In genomic region chr13:20559659-20560356, GRCh38 we compare ENCODE assay signal across 17 cellular contexts. TPM values are rescaled to one million over a fixed set of nuclear protein-coding genes. Genes with fewer than 3 reads are reported as not detected.
DNase-seq lines count a peak whose midpoint lies in the region; ATAC-seq, FAIRE-seq and TF ChIP-seq lines count a peak whose summit lies in the region.
"Had no signal": no experiment of that assay in that cellular context is flagged by ENCODE, and none has a peak within 500 bp of the region (broad histone marks: within the 10 kb centered on the region; RNA-seq: fewer than 3 reads in every experiment).

No MANE protein-coding gene starts in this region.

- H3K9me3 ChIP-seq in K562 (replicated peaks; ENCODE audit: control insufficient read depth, insufficient read depth, low read depth, low read length): no peaks in the 10 kb centered on the region
- no peaks in the 10 kb centered on the region; the same call in 1 of the 2 replicates for H3K9me3 ChIP-seq in HepG2 (ENCODE audit: low read length)

- H3K27me3 ChIP-seq in K562 (ENCODE audit: control insufficient read depth in 2 of 2, insufficient read depth in 2 of 2, low read length in 2 of 2) (no peaks in the 10 kb centered on the region), HepG2 (ENCODE audit: control insufficient read depth in 1 of 2, insufficient read depth in 2 of 2, low read length in 2 of 2) (no peaks in the 10 kb centered on the region)

- TF ChIP-seq POLR2A in K562 (conservative IDR thresholded peaks at IDR 0.05) (no peak), HepG2 (IDR thresholded peaks at IDR 0.05; ENCODE audit: insufficient read depth in 1 of 2, low read depth in 2 of 2, low read length in 2 of 2) (no peak)

- TF ChIP-seq EP300 in K562 (IDR thresholded peaks at IDR 0.05; ENCODE audit: low read length) (no peak), HepG2 (IDR thresholded peaks at IDR 0.05; ENCODE audit: low read depth in 2 of 2, low read length in 2 of 2) (no peak), HepG2 (CRISPR knock-in tag; IDR thresholded peaks at IDR 0.05; ENCODE audit: borderline replicate concordance) (no peak)

- ATAC-seq in K562: peak; percentile 55
- peak; percentile 33 for ATAC-seq in HepG2
- no peak for ATAC-seq in T-cell (replicated peaks in 1 of 4)
- no peak for ATAC-seq in HG02885 (IDR thresholded peaks at IDR 0.05; ENCODE audit: poor library complexity, unreplicated experiment)
- ATAC-seq: Panc1 had no signal

- H3K9me1 ChIP-seq in K562 (ENCODE audit: control insufficient read depth, insufficient read depth, low read length): no peaks in the 10 kb centered on the region

- H3K36me3 ChIP-seq in K562 (ENCODE audit: control insufficient read depth, insufficient read depth, low read length): no peaks in the 10 kb centered on the region
- no peaks in the 10 kb centered on the region for H3K36me3 ChIP-seq in HepG2 (replicated peaks in 1 of 2; ENCODE audit: control insufficient read depth in 1 of 2, insufficient read depth in 2 of 2, low read length in 2 of 2)

- H2AFZ ChIP-seq in K562 (ENCODE audit: low read depth, low read length) (peak overlapping the region; percentile 85), HepG2 (ENCODE audit: low read length) (no peak overlapping the region)

- intact Hi-C loops in Calu3 (cut with micrococcal nuclease; ENCODE audit: unreplicated experiment) (no loop called here), K562 (cut with micrococcal nuclease) (no loop called here), HepG2 (cut with micrococcal nuclease; ENCODE audit: unreplicated experiment) (loop anchor here (1.0 kb wide), 1 partner anchor 7 kb away; the partner anchor contains the start of gene IFT88)

- H4K20me1 ChIP-seq in K562 (replicated peaks; ENCODE audit: control insufficient read depth, insufficient read depth, low read length) (no peaks in the 10 kb centered on the region), HepG2 (ENCODE audit: insufficient read depth, low read length) (no peaks in the 10 kb centered on the region)

- 68% methylated on average over 5 of the region's 6 CpGs for WGBS in K562 (ENCODE audit: insufficient coverage, low coverage, missing lambda C conversion rate)
- 59% methylated on average over 5 of the region's 6 CpGs for WGBS in HepG2 (ENCODE audit: low lambda C conversion rate)

- H3K27me3 Mint-ChIP-seq in Calu3 (ENCODE audit: unreplicated experiment) (no peaks in the 10 kb centered on the region), T-cell (no peaks in the 10 kb centered on the region)
- H3K27me3 Mint-ChIP-seq in activated naive CD8-positive, alpha-beta T cell treated with anti-CD3 and anti-CD28 coated beads for 36 hours: no peaks in the 10 kb centered on the region

- H3K4me3 Mint-ChIP-seq in Calu3 (ENCODE audit: low read depth, unreplicated experiment): peak overlapping the region; percentile 11
- no peak overlapping the region for H3K4me3 Mint-ChIP-seq in activated naive CD8-positive, alpha-beta T cell treated with anti-CD3 and anti-CD28 coated beads for 36 hours
- H3K4me3 Mint-ChIP-seq in T-cell: no peak overlapping the region
- H3K4me3 Mint-ChIP-seq: H9 had no signal

- TF ChIP-seq RAD21 in K562 (CRISPR knock-in tag; conservative IDR thresholded peaks at IDR 0.05 in 1 of 2, IDR thresholded peaks at IDR 0.05 in 1 of 2): no peak
- TF ChIP-seq RAD21 in HepG2 (CRISPR knock-in tag; IDR thresholded peaks at IDR 0.05): no peak

- in situ Hi-C loops in K562 (cut with MboI): no loop called here
- in situ Hi-C loops in HepG2 (cut with HindIII; ENCODE audit: extremely low pct_ligation_motif_present, low pct_unique_long_range_greater_than_20kb): no loop called here

- H3K9ac ChIP-seq in K562 (ENCODE audit: insufficient read depth in 1 of 2, low read depth in 2 of 2, low read length in 2 of 2): no peak overlapping the region
- H3K9ac ChIP-seq in HepG2 (ENCODE audit: insufficient read depth, low read depth, low read length): peak overlapping the region; percentile 46

- POLR2A ChIA-PET in K562 (lab: Yijun Ruan, JAX) (no interaction called here), HepG2 (lab: Yijun Ruan, JAX) (interaction anchor here (1.4 to 2.0 kb wide), 2 partner anchors 12 to 55 kb away, joined by 4 to 6 read pairs; no protein-coding TSS in a partner anchor), T-cell (lab: Charles Lee) (no interaction called here)

- TF ChIP-seq CTCF in Calu3 (IDR thresholded peaks at IDR 0.05; ENCODE audit: unreplicated experiment): no peak
- no peak for TF ChIP-seq CTCF in K562 (IDR thresholded peaks at IDR 0.05 in 2 of 3, conservative IDR thresholded peaks at IDR 0.05 in 1 of 3; ENCODE audit: insufficient read depth in 2 of 3, low read depth in 1 of 3, low read length in 3 of 3)
- no peak for TF ChIP-seq CTCF in HepG2 (CRISPR knock-in tag; IDR thresholded peaks at IDR 0.05)

- BruUV-seq in Calu3 (replicated peaks; lab: Mats Ljungman, UMichigan): no TSS peak
- no TSS peak for BruUV-seq in K562 (replicated peaks; lab: Mats Ljungman, UMichigan)
- no TSS peak for BruUV-seq in HepG2 (replicated peaks; lab: Mats Ljungman, UMichigan)

- H3K4me2 ChIP-seq in K562 (ENCODE audit: insufficient read depth, low read length): no peak overlapping the region
- H3K4me2 ChIP-seq in HepG2 (ENCODE audit: low read depth, low read length): peak overlapping the region; percentile 38

- H3K4me3 ChIP-seq in K562: no peak overlapping the region
- no peak overlapping the region; a peak in 1 of 6 replicates for H3K4me3 ChIP-seq in HepG2 (replicated peaks in 1 of 3; ENCODE audit: insufficient read depth in 1 of 3, low read depth in 2 of 3, low read length in 3 of 3)

- DNase-seq in Calu3: no peak
- no peak for DNase-seq in K562 (ENCODE audit: extremely low read depth in 1 of 4, low spot score in 3 of 4)
- no peak for DNase-seq in HepG2 (ENCODE audit: low spot score)
- peak; percentile 54 for DNase-seq in renal cortical epithelial cell (ENCODE audit: low read depth)
- DNase-seq in RCC 7860 (ENCODE audit: low spot score): no peak
- DNase-seq in activated naive CD8-positive, alpha-beta T cell treated with anti-CD3 and anti-CD28 coated beads for 36 hours: no peak
- no peak for DNase-seq in T-cell
- DNase-seq: C1 segment of cervical spinal cord, DMS153, H9, Kasumi-1, NCI-H1930, NCI-H2171 treated with DMSO at 0.1 percent for 48 hours, NCI-H510A had no signal

- H3K27ac Mint-ChIP-seq in Calu3 (ENCODE audit: unreplicated experiment) (peak overlapping the region; percentile 47), T-cell (no peak overlapping the region)
- H3K27ac Mint-ChIP-seq in activated naive CD8-positive, alpha-beta T cell treated with anti-CD3 and anti-CD28 coated beads for 36 hours: no peak overlapping the region
- H3K27ac Mint-ChIP-seq: H9 had no signal

- peaks cover 4% of the 10 kb centered on the region for H3K36me3 Mint-ChIP-seq in Calu3 (ENCODE audit: insufficient read depth, unreplicated experiment)
- peaks cover 8% of the 10 kb centered on the region for H3K36me3 Mint-ChIP-seq in activated naive CD8-positive, alpha-beta T cell treated with anti-CD3 and anti-CD28 coated beads for 36 hours
- H3K36me3 Mint-ChIP-seq in T-cell: no peaks in the 10 kb centered on the region

- CTCF ChIA-PET in Calu3 (lab: Charles Lee) (interaction anchor here (0.8 kb wide), 1 partner anchor 11 kb away, joined by 3 read pairs; no protein-coding TSS in a partner anchor), K562 (lab: Yijun Ruan, JAX; ENCODE audit: low intra/inter-chr PET ratio) (no interaction called here), HepG2 (lab: Yijun Ruan, JAX; ENCODE audit: low intra/inter-chr PET ratio, low total read pairs) (no interaction called here), T-cell (lab: Charles Lee) (no interaction called here)

- H3K4me1 Mint-ChIP-seq in Calu3 (ENCODE audit: low read depth, unreplicated experiment) (peaks cover 28% of the 10 kb centered on the region), T-cell (no peaks in the 10 kb centered on the region)
- H3K4me1 Mint-ChIP-seq in activated naive CD8-positive, alpha-beta T cell treated with anti-CD3 and anti-CD28 coated beads for 36 hours: no peaks in the 10 kb centered on the region
- H3K4me1 Mint-ChIP-seq: H9 had no signal

- H3K79me2 ChIP-seq in K562 (ENCODE audit: control insufficient read depth, insufficient read depth, low read length): no peaks in the 10 kb centered on the region
- no peaks in the 10 kb centered on the region for H3K79me2 ChIP-seq in HepG2 (ENCODE audit: insufficient read depth, low read length)

- FAIRE-seq in K562 (lab: Jason Lieb, UNC): no peak
- FAIRE-seq in HepG2 (lab: Jason Lieb, UNC): no peak
- no peak for FAIRE-seq in RCC 7860 (lab: Jason Lieb, UNC)
- FAIRE-seq: A204.1 had no signal

- H3K27ac ChIP-seq in K562 (ENCODE audit: extremely low read depth, low read depth, low read length) (no peak overlapping the region), HepG2 (ENCODE audit: extremely low read length, insufficient read depth, low read length) (peak overlapping the region; percentile 92)

- H3K4me1 ChIP-seq in K562 (replicated peaks in 1 of 2; ENCODE audit: control insufficient read depth in 2 of 2, insufficient read depth in 2 of 2, low read length in 2 of 2) (peaks cover 0 to 10% of the 10 kb centered on the region in 2 experiments; a peak in 4 of 5 replicates), HepG2 (ENCODE audit: insufficient read depth, low read length) (peaks cover 71% of the 10 kb centered on the region)

- H3K9me3 Mint-ChIP-seq in Calu3 (ENCODE audit: low read depth, unreplicated experiment): peaks cover 3% of the 10 kb centered on the region
- H3K9me3 Mint-ChIP-seq in activated naive CD8-positive, alpha-beta T cell treated with anti-CD3 and anti-CD28 coated beads for 36 hours: peaks cover 8% of the 10 kb centered on the region
- peaks cover 0 to 3% (median 0%) of the 10 kb centered on the region in 3 donors for H3K9me3 Mint-ChIP-seq in T-cell

RNA-seq across cellular contexts. Expression of gene IFT88, which starts 7.1 kb away (rescaled TPM):
- total RNA-seq in Calu3 (2022) (11.0 and 13.6 TPM in 2 replicates), K562 (2014; rRNA removed) (9.0 and 9.3 TPM in 2 replicates), K562 (2014; rRNA removed; fragmentation: Illumina TruSeq; extraction: Trizol) (13.5 and 15.4 TPM in 2 replicates), K562 (2015; rRNA removed; fragmentation: Illumina TruSeq; extraction: Trizol) (12.0 and 12.6 TPM in 2 replicates), K562 (2021) (9.1 and 9.4 TPM in 2 replicates), HepG2 (2016; rRNA removed; fragmentation: Illumina TruSeq; extraction: Trizol) (19.8 and 19.9 TPM in 2 replicates), renal cortical epithelial cell (10.2 and 31.1 TPM in 2 replicates), T-cell (1 to 10 TPM; 7.6 to 9.8 (median 8.6) TPM)
- 16.2 and 28.1 TPM in 2 replicates for total RNA-seq in K562 (2011; cell fraction: chromatin; rRNA removed; ENCODE audit: low replicate concordance)
- 11.6 and 12.2 TPM in 2 replicates for total RNA-seq in K562 (2011; cell fraction: nucleolus; rRNA removed)
- 14.7 and 16.6 TPM in 2 replicates for total RNA-seq in K562 (2011; cell fraction: nucleoplasm; rRNA removed)
- polyA plus RNA-seq in K562 (2011; rRNA removed) (8.0 and 13.4 TPM in 2 replicates), K562 (2014; fragmentation: Illumina TruSeq; extraction: Trizol) (8.0 and 9.2 TPM in 2 replicates), K562 (2014; fragmentation: Nextera tagmentation; extraction: Ambion mirVana) (10 to 100 TPM in 1 of 2 experiments, 1 to 10 TPM in 1; 10.0 to 13.0 TPM), K562 (2014; rRNA removed) (8.3 and 11.7 TPM in 2 replicates), HepG2 (2011; rRNA removed) (6.6 and 8.4 TPM in 2 replicates)
- 2.1 and 2.2 TPM in 2 replicates for polyA plus RNA-seq in K562 (2011; cell fraction: cytosol; rRNA removed)
- polyA plus RNA-seq in K562 (2011; cell fraction: nucleus; rRNA removed): 9.7 and 10.9 TPM in 2 replicates
- 8.3 and 9.0 TPM in 2 replicates for polyA plus RNA-seq in K562 (2012)
- polyA minus RNA-seq in K562 (2011; rRNA and poly(A)+ RNA removed): 13.1 and 16.1 TPM in 2 replicates
- polyA minus RNA-seq in K562 (2011; cell fraction: cytosol; rRNA and poly(A)+ RNA removed): 4.3 and 5.8 TPM in 2 replicates
- 17.8 and 24.1 TPM in 2 replicates for polyA minus RNA-seq in K562 (2011; cell fraction: nucleus; rRNA and poly(A)+ RNA removed)
- total RNA-seq in HepG2 (2016; cell fraction: cytosol; rRNA removed; fragmentation: Illumina TruSeq; extraction: Trizol; ENCODE audit: low read depth): 5.2 and 6.4 TPM in 2 replicates
- total RNA-seq in HepG2 (2016; cell fraction: insoluble cytoplasmic fraction; rRNA removed; fragmentation: Illumina TruSeq; extraction: Trizol): 20.7 and 21.4 TPM in 2 replicates
- 8.4 and 9.9 TPM in 2 replicates for total RNA-seq in HepG2 (2016; cell fraction: membrane; rRNA removed; fragmentation: Illumina TruSeq; extraction: Trizol)
- total RNA-seq in HepG2 (2016; cell fraction: nucleus; rRNA removed; fragmentation: Illumina TruSeq; extraction: Trizol): 28.4 and 39.1 TPM in 2 replicates
- 1.8 and 2.9 TPM in 2 replicates for polyA plus RNA-seq in HepG2 (2011; cell fraction: cytosol; rRNA removed)
- polyA plus RNA-seq in HepG2 (2011; cell fraction: nucleus; rRNA removed): 11.1 and 11.3 TPM in 2 replicates
- polyA plus RNA-seq in HepG2 (2012): 7.1 and 9.3 TPM in 2 replicates
- 1.1 and 1.6 TPM in 2 replicates for polyA plus RNA-seq in HepG2 (2016; cell fraction: cytosol; fragmentation: Illumina TruSeq; extraction: Trizol; ENCODE audit: low read depth)
- 15.8 and 15.9 TPM in 2 replicates for polyA plus RNA-seq in HepG2 (2016; cell fraction: insoluble cytoplasmic fraction; fragmentation: Illumina TruSeq; extraction: Trizol; ENCODE audit: low read depth)
- polyA plus RNA-seq in HepG2 (2016; cell fraction: membrane; fragmentation: Illumina TruSeq; extraction: Trizol; ENCODE audit: low read depth): 2.2 and 3.1 TPM in 2 replicates
- polyA plus RNA-seq in HepG2 (2016; cell fraction: nucleus; fragmentation: Illumina TruSeq; extraction: Trizol; ENCODE audit: insufficient read depth, low read depth): 34.3 and 34.9 TPM in 2 replicates
- polyA minus RNA-seq in HepG2 (2011; rRNA and poly(A)+ RNA removed; ENCODE audit: low replicate concordance): 1.8 and 5.7 TPM in 2 replicates
- polyA minus RNA-seq in HepG2 (2011; cell fraction: cytosol; rRNA and poly(A)+ RNA removed): 4.7 and 6.0 TPM in 2 replicates
- polyA minus RNA-seq in HepG2 (2011; cell fraction: nucleus; rRNA and poly(A)+ RNA removed): 54.7 and 55.0 TPM in 2 replicates
- total RNA-seq in activated naive CD8-positive, alpha-beta T cell treated with anti-CD3 and anti-CD28 coated beads for 36 hours: 1 to 10 TPM; 3.9 to 4.0 TPM

RNA-seq across cellular contexts. Expression of gene CRYL1, which starts 34.2 kb away (rescaled TPM):
- total RNA-seq in Calu3 (2022): 12.2 TPM in 2 replicates
- total RNA-seq in K562 (2011; cell fraction: chromatin; rRNA removed; ENCODE audit: low replicate concordance): 2.7 and 4.8 TPM in 2 replicates
- 1.5 and 2.8 TPM in 2 replicates for total RNA-seq in K562 (2011; cell fraction: nucleolus; rRNA removed)
- 3.0 and 3.9 TPM in 2 replicates for total RNA-seq in K562 (2011; cell fraction: nucleoplasm; rRNA removed)
- 2.4 and 2.6 TPM in 2 replicates for total RNA-seq in K562 (2014; rRNA removed)
- 2.0 TPM in 2 replicates for total RNA-seq in K562 (2014; rRNA removed; fragmentation: Illumina TruSeq; extraction: Trizol)
- total RNA-seq in K562 (2015; rRNA removed; fragmentation: Illumina TruSeq; extraction: Trizol): 1.5 and 1.7 TPM in 2 replicates
- 3.1 and 3.4 TPM in 2 replicates for total RNA-seq in K562 (2021)
- polyA plus RNA-seq in K562 (2011; rRNA removed): 6.9 and 9.7 TPM in 2 replicates
- 7.4 and 14.6 TPM in 2 replicates for polyA plus RNA-seq in K562 (2011; cell fraction: cytosol; rRNA removed)
- 6.1 and 6.9 TPM in 2 replicates for polyA plus RNA-seq in K562 (2011; cell fraction: nucleus; rRNA removed)
- 3.6 and 10.4 TPM in 2 replicates for polyA plus RNA-seq in K562 (2012)
- 3.4 and 3.7 TPM in 2 replicates for polyA plus RNA-seq in K562 (2014; fragmentation: Illumina TruSeq; extraction: Trizol)
- 1 to 10 TPM; 1.0 to 1.8 TPM for polyA plus RNA-seq in K562 (2014; fragmentation: Nextera tagmentation; extraction: Ambion mirVana)
- polyA plus RNA-seq in K562 (2014; rRNA removed): 2.7 and 5.3 TPM in 2 replicates
- polyA minus RNA-seq in K562 (2011; rRNA and poly(A)+ RNA removed): 4.3 and 5.9 TPM in 2 replicates
- polyA minus RNA-seq in K562 (2011; cell fraction: cytosol; rRNA and poly(A)+ RNA removed): 3.0 and 3.6 TPM in 2 replicates
- polyA minus RNA-seq in K562 (2011; cell fraction: nucleus; rRNA and poly(A)+ RNA removed): 1.3 and 3.2 TPM in 2 replicates
- total RNA-seq in HepG2 (2016; rRNA removed; fragmentation: Illumina TruSeq; extraction: Trizol): 57.2 and 71.7 TPM in 2 replicates
- total RNA-seq in HepG2 (2016; cell fraction: cytosol; rRNA removed; fragmentation: Illumina TruSeq; extraction: Trizol; ENCODE audit: low read depth): 29.5 and 30.5 TPM in 2 replicates
- 62.2 and 68.9 TPM in 2 replicates for total RNA-seq in HepG2 (2016; cell fraction: insoluble cytoplasmic fraction; rRNA removed; fragmentation: Illumina TruSeq; extraction: Trizol)
- total RNA-seq in HepG2 (2016; cell fraction: membrane; rRNA removed; fragmentation: Illumina TruSeq; extraction: Trizol): 43.1 and 48.4 TPM in 2 replicates
- total RNA-seq in HepG2 (2016; cell fraction: nucleus; rRNA removed; fragmentation: Illumina TruSeq; extraction: Trizol): 31.5 and 32.4 TPM in 2 replicates
- 108 and 115 TPM in 2 replicates for polyA plus RNA-seq in HepG2 (2011; rRNA removed)
- 141 and 154 TPM in 2 replicates for polyA plus RNA-seq in HepG2 (2011; cell fraction: cytosol; rRNA removed)
- 42.9 and 50.6 TPM in 2 replicates for polyA plus RNA-seq in HepG2 (2011; cell fraction: nucleus; rRNA removed)
- polyA plus RNA-seq in HepG2 (2012): 71.8 and 86.3 TPM in 2 replicates
- 31.6 and 39.2 TPM in 2 replicates for polyA plus RNA-seq in HepG2 (2016; cell fraction: cytosol; fragmentation: Illumina TruSeq; extraction: Trizol; ENCODE audit: low read depth)
- polyA plus RNA-seq in HepG2 (2016; cell fraction: insoluble cytoplasmic fraction; fragmentation: Illumina TruSeq; extraction: Trizol; ENCODE audit: low read depth): 85.1 and 88.1 TPM in 2 replicates
- polyA plus RNA-seq in HepG2 (2016; cell fraction: membrane; fragmentation: Illumina TruSeq; extraction: Trizol; ENCODE audit: low read depth): 41.0 and 48.6 TPM in 2 replicates
- polyA plus RNA-seq in HepG2 (2016; cell fraction: nucleus; fragmentation: Illumina TruSeq; extraction: Trizol; ENCODE audit: insufficient read depth, low read depth): 50.6 and 56.0 TPM in 2 replicates
- polyA minus RNA-seq in HepG2 (2011; rRNA and poly(A)+ RNA removed; ENCODE audit: low replicate concordance): 3.8 and 99.9 TPM in 2 replicates
- polyA minus RNA-seq in HepG2 (2011; cell fraction: cytosol; rRNA and poly(A)+ RNA removed): 40.4 and 44.1 TPM in 2 replicates
- 28.1 and 34.7 TPM in 2 replicates for polyA minus RNA-seq in HepG2 (2011; cell fraction: nucleus; rRNA and poly(A)+ RNA removed)
- 46.2 and 59.1 TPM in 2 replicates for total RNA-seq in renal cortical epithelial cell
- total RNA-seq in activated naive CD8-positive, alpha-beta T cell treated with anti-CD3 and anti-CD28 coated beads for 36 hours: 1 to 10 TPM; 5.0 to 5.2 TPM
- 10 to 100 TPM; 12.3 to 21.5 (median 17.9) TPM for total RNA-seq in T-cell

Comparison
In these comparisons a context has a peak if more than half of its experiments do, and no peak if none do; other contexts are left out.
1. ATAC-seq: peak in K562 (single experiment) and HepG2 (single experiment); none in T-cell (0 of 4) and HG02885 (single experiment).